In the genomic region with DNA sequence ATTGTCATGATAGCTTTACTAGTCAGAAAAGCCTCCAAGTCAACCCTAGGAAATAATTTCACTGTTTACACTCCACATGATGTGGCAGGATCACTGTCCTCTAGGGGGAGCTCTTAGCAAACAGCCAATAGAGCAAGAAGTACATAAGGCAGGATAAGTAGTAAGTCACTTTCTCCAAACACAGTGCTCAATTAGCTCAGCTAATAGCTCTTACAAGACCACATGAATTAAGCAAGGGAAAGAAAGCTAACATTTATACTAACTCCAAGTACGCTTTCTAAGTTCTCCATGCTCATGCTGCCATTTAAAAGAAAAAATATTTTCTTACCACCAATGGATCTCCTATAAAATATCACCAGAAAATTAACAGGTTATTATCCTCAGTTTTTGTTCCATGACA, we compare ENCODE assay signal across 8 cellular contexts.
DNase-seq lines count a peak whose midpoint lies in the region; ATAC-seq and TF ChIP-seq lines count a peak whose summit lies in the region.

No MANE protein-coding gene starts in this region.

- TF ChIP-seq CTCF in endodermal cell (conservative IDR thresholded peaks at IDR 0.05): peak; percentile 93
- TF ChIP-seq CTCF in neural crest cell (conservative IDR thresholded peaks at IDR 0.05): peak; percentile 77

- H3K27ac Mint-ChIP-seq in endodermal cell (no peak overlapping the region), neural crest cell (ENCODE audit: unreplicated experiment) (no peak overlapping the region)

- H3K9me3 Mint-ChIP-seq in endodermal cell (peaks cover 6% of the 10 kb centered on the region), neural crest cell (peaks cover 3% of the 10 kb centered on the region)

- H3K27me3 ChIP-seq in endodermal cell (ENCODE audit: control insufficient read depth, insufficient read depth, low read length, poor library complexity, severe bottlenecking): no peaks in the 10 kb centered on the region

- peak; percentile 60 for ATAC-seq in GM19463 (IDR thresholded peaks at IDR 0.05; ENCODE audit: unreplicated experiment)
- no peak for ATAC-seq in GM21529 (IDR thresholded peaks at IDR 0.05; ENCODE audit: unreplicated experiment)

- H3K36me3 Mint-ChIP-seq in endodermal cell (ENCODE audit: low read depth) (no peaks in the 10 kb centered on the region), neural crest cell (ENCODE audit: low read depth) (no peaks in the 10 kb centered on the region)

- peak; percentile 70 for DNase-seq in CD1c-positive myeloid dendritic cell (ENCODE audit: extremely low spot score)
- DNase-seq in NCI-H2196 (lab: John Stamatoyannopoulos, UW; ENCODE audit: unreplicated experiment): peak; percentile 77
- peak; percentile 46 for DNase-seq in activated CD4-positive, CD25-positive, alpha-beta regulatory T cell treated with anti-CD3 and anti-CD28 coated beads, Interleukin-2, amount 50 U/mL, for 16 hours (ENCODE audit: low read depth, low spot score)
- peak; percentile 83 for DNase-seq in endodermal cell
- peak; percentile 51 for DNase-seq in neural crest cell (ENCODE audit: low read depth, low spot score)
- no peak for DNase-seq in cerebellar nuclear complex (lab: John Stamatoyannopoulos, UW)

- H3K36me3 ChIP-seq in endodermal cell (ENCODE audit: control insufficient read depth, insufficient read depth, low read length): no peaks in the 10 kb centered on the region

- H3K9ac ChIP-seq in endodermal cell (ENCODE audit: extremely low read depth, low read length, poor library complexity, severe bottlenecking): no peak overlapping the region

- 43 to 44% methylated on average over 1 of the region's 1 CpG for WGBS in endodermal cell (ENCODE audit: insufficient coverage in 1 of 2, insufficient read length in 1 of 2), 2 experiments

- H3K9me3 ChIP-seq in endodermal cell (ENCODE audit: control insufficient read depth, low read length): no peaks in the 10 kb centered on the region

- H3K27ac ChIP-seq in endodermal cell (ENCODE audit: low read depth, low read length): no peak overlapping the region

- H3K4me1 Mint-ChIP-seq in endodermal cell (no peaks in the 10 kb centered on the region), neural crest cell (no peaks in the 10 kb centered on the region)

- H3K4me1 ChIP-seq in endodermal cell (ENCODE audit: control insufficient read depth, insufficient read depth, low read length): no peaks in the 10 kb centered on the region

- no peak overlapping the region for H3K4me3 ChIP-seq in endodermal cell (ENCODE audit: low read length)

- H3K27me3 Mint-ChIP-seq in endodermal cell (ENCODE audit: insufficient read depth): no peaks in the 10 kb centered on the region
- H3K27me3 Mint-ChIP-seq in neural crest cell (ENCODE audit: low read depth): peaks cover 36% of the 10 kb centered on the region

- H3K4me3 Mint-ChIP-seq in endodermal cell (no peak overlapping the region), neural crest cell (no peak overlapping the region)

Comparison
In these comparisons a context has a peak if more than half of its experiments do, and no peak if none do; other contexts are left out.
1. DNase-seq: peak in CD1c-positive myeloid dendritic cell (single experiment), NCI-H2196 (single experiment), activated CD4-positive, CD25-positive, alpha-beta regulatory T cell treated with anti-CD3 and anti-CD28 coated beads, Interleukin-2, amount 50 U/mL, for 16 hours (single experiment), endodermal cell (single experiment) and neural crest cell (single experiment); none in cerebellar nuclear complex (0 of 2).